ENCODE assay signal across 1 cellular context in the genomic region with DNA sequence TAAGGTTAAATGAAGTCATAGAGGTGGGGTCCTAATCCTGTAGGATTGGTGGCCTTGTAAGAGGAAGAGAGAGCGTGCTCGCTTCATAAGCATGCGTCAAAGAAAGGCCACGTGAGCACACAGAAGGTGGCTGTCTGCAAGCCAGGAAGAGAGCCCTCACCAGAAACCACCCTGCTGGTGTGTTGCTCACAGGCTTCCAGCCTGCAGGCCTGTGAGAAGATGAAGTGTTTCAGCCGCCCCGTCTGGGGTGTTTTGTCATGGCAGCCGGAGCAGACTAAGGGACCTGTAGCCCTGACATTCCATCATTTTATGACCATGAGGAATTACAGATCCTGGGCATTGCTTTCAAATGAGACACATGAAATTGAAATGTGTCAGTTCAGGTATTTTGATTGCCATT.
TF ChIP-seq lines count a peak whose summit lies in the region.

No MANE protein-coding gene starts in this region.

TF ChIP-seq in GM23338, 12 proteins besides CTCF, POLR2A, EP300 and RAD21:
- TF ChIP-seq EZH2phosphoT487 (IDR thresholded peaks at IDR 0.05; ENCODE audit: unreplicated experiment) (no peak), STAT1 (IDR thresholded peaks at IDR 0.05; ENCODE audit: unreplicated experiment) (no peak), POLR2AphosphoS5 (IDR thresholded peaks at IDR 0.05; ENCODE audit: low read depth) (no peak), ZNF114 (CRISPR knock-in tag; IDR thresholded peaks at IDR 0.05) (no peak), NANOG (IDR thresholded peaks at IDR 0.05; ENCODE audit: borderline replicate concordance) (no peak), ZNF331 (CRISPR knock-in tag; IDR thresholded peaks at IDR 0.05; ENCODE audit: low read depth) (no peak), CREB1 (CRISPR knock-in tag; IDR thresholded peaks at IDR 0.05; ENCODE audit: low read depth) (no peak), EZH2 (IDR thresholded peaks at IDR 0.05; ENCODE audit: low read depth, unreplicated experiment) (no peak), JUNB (IDR thresholded peaks at IDR 0.05; ENCODE audit: unreplicated experiment) (no peak)
- TF ChIP-seq, protein P1, sequence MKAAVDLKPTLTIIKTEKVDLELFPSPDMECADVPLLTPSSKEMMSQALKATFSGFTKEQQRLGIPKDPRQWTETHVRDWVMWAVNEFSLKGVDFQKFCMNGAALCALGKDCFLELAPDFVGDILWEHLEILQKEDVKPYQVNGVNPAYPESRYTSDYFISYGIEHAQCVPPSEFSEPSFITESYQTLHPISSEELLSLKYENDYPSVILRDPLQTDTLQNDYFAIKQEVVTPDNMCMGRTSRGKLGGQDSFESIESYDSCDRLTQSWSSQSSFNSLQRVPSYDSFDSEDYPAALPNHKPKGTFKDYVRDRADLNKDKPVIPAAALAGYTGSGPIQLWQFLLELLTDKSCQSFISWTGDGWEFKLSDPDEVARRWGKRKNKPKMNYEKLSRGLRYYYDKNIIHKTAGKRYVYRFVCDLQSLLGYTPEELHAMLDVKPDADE (IDR thresholded peaks at IDR 0.05), result no peak
- TF ChIP-seq, protein P2, sequence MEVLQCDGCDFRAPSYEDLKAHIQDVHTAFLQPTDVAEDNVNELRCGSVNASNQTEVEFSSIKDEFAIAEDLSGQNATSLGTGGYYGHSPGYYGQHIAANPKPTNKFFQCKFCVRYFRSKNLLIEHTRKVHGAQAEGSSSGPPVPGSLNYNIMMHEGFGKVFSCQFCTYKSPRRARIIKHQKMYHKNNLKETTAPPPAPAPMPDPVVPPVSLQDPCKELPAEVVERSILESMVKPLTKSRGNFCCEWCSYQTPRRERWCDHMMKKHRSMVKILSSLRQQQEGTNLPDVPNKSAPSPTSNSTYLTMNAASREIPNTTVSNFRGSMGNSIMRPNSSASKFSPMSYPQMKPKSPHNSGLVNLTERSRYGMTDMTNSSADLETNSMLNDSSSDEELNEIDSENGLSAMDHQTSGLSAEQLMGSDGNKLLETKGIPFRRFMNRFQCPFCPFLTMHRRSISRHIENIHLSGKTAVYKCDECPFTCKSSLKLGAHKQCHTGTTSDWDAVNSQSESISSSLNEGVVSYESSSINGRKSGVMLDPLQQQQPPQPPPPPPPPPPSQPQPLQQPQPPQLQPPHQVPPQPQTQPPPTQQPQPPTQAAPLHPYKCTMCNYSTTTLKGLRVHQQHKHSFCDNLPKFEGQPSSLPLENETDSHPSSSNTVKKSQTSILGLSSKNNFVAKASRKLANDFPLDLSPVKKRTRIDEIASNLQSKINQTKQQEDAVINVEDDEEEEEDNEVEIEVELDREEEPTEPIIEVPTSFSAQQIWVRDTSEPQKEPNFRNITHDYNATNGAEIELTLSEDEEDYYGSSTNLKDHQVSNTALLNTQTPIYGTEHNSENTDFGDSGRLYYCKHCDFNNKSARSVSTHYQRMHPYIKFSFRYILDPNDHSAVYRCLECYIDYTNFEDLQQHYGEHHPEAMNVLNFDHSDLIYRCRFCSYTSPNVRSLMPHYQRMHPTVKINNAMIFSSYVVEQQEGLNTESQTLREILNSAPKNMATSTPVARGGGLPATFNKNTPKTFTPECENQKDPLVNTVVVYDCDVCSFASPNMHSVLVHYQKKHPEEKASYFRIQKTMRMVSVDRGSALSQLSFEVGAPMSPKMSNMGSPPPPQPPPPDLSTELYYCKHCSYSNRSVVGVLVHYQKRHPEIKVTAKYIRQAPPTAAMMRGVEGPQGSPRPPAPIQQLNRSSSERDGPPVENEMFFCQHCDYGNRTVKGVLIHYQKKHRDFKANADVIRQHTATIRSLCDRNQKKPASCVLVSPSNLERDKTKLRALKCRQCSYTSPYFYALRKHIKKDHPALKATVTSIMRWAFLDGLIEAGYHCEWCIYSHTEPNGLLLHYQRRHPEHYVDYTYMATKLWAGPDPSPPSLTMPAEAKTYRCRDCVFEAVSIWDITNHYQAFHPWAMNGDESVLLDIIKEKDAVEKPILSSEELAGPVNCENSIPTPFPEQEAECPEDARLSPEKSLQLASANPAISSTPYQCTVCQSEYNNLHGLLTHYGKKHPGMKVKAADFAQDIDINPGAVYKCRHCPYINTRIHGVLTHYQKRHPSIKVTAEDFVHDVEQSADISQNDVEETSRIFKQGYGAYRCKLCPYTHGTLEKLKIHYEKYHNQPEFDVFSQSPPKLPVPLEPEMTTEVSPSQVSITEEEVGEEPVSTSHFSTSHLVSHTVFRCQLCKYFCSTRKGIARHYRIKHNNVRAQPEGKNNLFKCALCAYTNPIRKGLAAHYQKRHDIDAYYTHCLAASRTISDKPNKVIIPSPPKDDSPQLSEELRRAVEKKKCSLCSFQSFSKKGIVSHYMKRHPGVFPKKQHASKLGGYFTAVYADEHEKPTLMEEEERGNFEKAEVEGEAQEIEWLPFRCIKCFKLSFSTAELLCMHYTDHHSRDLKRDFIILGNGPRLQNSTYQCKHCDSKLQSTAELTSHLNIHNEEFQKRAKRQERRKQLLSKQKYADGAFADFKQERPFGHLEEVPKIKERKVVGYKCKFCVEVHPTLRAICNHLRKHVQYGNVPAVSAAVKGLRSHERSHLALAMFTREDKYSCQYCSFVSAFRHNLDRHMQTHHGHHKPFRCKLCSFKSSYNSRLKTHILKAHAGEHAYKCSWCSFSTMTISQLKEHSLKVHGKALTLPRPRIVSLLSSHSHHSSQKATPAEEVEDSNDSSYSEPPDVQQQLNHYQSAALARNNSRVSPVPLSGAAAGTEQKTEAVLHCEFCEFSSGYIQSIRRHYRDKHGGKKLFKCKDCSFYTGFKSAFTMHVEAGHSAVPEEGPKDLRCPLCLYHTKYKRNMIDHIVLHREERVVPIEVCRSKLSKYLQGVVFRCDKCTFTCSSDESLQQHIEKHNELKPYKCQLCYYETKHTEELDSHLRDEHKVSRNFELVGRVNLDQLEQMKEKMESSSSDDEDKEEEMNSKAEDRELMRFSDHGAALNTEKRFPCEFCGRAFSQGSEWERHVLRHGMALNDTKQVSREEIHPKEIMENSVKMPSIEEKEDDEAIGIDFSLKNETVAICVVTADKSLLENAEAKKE (CRISPR knock-in tag; IDR thresholded peaks at IDR 0.05), result no peak
- TF ChIP-seq, protein P3, sequence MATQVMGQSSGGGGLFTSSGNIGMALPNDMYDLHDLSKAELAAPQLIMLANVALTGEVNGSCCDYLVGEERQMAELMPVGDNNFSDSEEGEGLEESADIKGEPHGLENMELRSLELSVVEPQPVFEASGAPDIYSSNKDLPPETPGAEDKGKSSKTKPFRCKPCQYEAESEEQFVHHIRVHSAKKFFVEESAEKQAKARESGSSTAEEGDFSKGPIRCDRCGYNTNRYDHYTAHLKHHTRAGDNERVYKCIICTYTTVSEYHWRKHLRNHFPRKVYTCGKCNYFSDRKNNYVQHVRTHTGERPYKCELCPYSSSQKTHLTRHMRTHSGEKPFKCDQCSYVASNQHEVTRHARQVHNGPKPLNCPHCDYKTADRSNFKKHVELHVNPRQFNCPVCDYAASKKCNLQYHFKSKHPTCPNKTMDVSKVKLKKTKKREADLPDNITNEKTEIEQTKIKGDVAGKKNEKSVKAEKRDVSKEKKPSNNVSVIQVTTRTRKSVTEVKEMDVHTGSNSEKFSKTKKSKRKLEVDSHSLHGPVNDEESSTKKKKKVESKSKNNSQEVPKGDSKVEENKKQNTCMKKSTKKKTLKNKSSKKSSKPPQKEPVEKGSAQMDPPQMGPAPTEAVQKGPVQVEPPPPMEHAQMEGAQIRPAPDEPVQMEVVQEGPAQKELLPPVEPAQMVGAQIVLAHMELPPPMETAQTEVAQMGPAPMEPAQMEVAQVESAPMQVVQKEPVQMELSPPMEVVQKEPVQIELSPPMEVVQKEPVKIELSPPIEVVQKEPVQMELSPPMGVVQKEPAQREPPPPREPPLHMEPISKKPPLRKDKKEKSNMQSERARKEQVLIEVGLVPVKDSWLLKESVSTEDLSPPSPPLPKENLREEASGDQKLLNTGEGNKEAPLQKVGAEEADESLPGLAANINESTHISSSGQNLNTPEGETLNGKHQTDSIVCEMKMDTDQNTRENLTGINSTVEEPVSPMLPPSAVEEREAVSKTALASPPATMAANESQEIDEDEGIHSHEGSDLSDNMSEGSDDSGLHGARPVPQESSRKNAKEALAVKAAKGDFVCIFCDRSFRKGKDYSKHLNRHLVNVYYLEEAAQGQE (IDR thresholded peaks at IDR 0.05; ENCODE audit: unreplicated experiment), result no peak
